Comparison of ENCODE assay signal across 23 cellular contexts in the genomic region with DNA sequence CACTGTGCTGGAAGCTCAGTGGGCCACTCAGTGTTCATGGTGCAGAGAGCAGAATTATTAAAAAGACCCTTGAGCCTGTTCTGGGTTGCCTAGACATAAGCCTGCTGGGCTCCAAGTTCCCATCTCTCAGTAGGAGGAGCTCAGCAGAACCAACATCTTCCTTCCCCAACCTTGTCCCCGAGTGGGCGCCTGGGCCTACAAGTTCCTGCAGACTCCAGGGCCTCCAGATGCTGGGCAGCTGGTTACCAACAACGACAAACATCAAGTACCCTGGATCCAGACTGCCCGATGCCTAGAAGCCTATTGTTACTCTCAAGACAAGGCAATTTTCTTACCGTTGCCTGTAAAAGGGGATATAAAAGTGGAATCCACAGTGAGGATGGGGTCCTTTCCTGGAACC.
"Had no signal": no experiment of that assay in that cellular context is flagged by ENCODE, and none has a peak within 500 bp of the region (broad histone marks: within the 10 kb centered on the region; RNA-seq: fewer than 3 reads in every experiment).

No MANE protein-coding gene starts in this region.

- H3K9me3 ChIP-seq: colonic mucosa, esophagus muscularis mucosa, esophagus squamous epithelium, gastrocnemius medialis, gastroesophageal sphincter, heart left ventricle had no signal

- ATAC-seq: effector memory CD8-positive, alpha-beta T cell; esophagus mucosa; foreskin keratinocyte; gastrocnemius medialis; gastroesophageal sphincter; heart left ventricle had no signal

- H3K27ac ChIP-seq: colonic mucosa, coronary artery, dorsolateral prefrontal cortex, epithelial cell of prostate, esophagus muscularis mucosa, esophagus squamous epithelium, foreskin keratinocyte, gastrocnemius medialis, gastroesophageal sphincter, heart left ventricle had no signal

- H3K36me3 ChIP-seq: colonic mucosa, esophagus muscularis mucosa, esophagus squamous epithelium, gastrocnemius medialis, gastroesophageal sphincter, heart left ventricle had no signal

- H3K4me1 ChIP-seq: colonic mucosa, esophagus muscularis mucosa, gastroesophageal sphincter, heart left ventricle had no signal

- H3K4me3 ChIP-seq: colonic mucosa, coronary artery, dorsolateral prefrontal cortex, esophagus muscularis mucosa, esophagus squamous epithelium, gastrocnemius medialis, gastroesophageal sphincter, heart left ventricle had no signal

- DNase-seq: colonic mucosa; cortex of kidney; dermis blood vessel endothelial cell; dorsolateral prefrontal cortex; effector CD4-positive, alpha-beta T cell; effector CD8-positive, alpha-beta T cell; effector memory CD4-positive, alpha-beta T cell; effector memory CD8-positive, alpha-beta T cell; endodermal cell; erythroblast; esophagus squamous epithelium; foreskin fibroblast; foreskin keratinocyte; foreskin melanocyte; gastrocnemius medialis; glutamatergic neuron; head of caudate nucleus; heart left ventricle had no signal

- H3K27me3 ChIP-seq: colonic mucosa, dorsolateral prefrontal cortex, esophagus muscularis mucosa, esophagus squamous epithelium, foreskin keratinocyte, gastrocnemius medialis, gastroesophageal sphincter, heart left ventricle had no signal
